ENCODE assay signal across 1 cellular context in genomic region chr17:61467416-61468262, GRCh38.
TF ChIP-seq lines count a peak whose summit lies in the region.

No MANE protein-coding gene starts in this region.

TF ChIP-seq in HepG2, 621 proteins besides CTCF, POLR2A, EP300 and RAD21 (continued from another document and continues in another):
- TF ChIP-seq USF2 (IDR thresholded peaks at IDR 0.05; ENCODE audit: low read depth, low read length) (no peak), USF2 (CRISPR knock-in tag; IDR thresholded peaks at IDR 0.05; ENCODE audit: borderline replicate concordance) (no peak), ZNF292 (CRISPR knock-in tag; IDR thresholded peaks at IDR 0.05; ENCODE audit: borderline replicate concordance, low read depth) (no peak), HIVEP1 (CRISPR knock-in tag; IDR thresholded peaks at IDR 0.05) (0 out of 2 replicates have a peak, but pooled peaks have one; percentile 31), SUZ12 (IDR thresholded peaks at IDR 0.05; ENCODE audit: low read depth, low read length) (no peak), ZNF296 (CRISPR knock-in tag; conservative IDR thresholded peaks at IDR 0.05) (no peak), ZNF329 (CRISPR knock-in tag; IDR thresholded peaks at IDR 0.05; ENCODE audit: low read depth) (no peak), ZKSCAN8 (CRISPR knock-in tag; IDR thresholded peaks at IDR 0.05; ENCODE audit: borderline replicate concordance) (no peak), ZNF234 (CRISPR knock-in tag; conservative IDR thresholded peaks at IDR 0.05) (no peak), ZSCAN30 (CRISPR knock-in tag; IDR thresholded peaks at IDR 0.05) (no peak), TMF1 (CRISPR knock-in tag; IDR thresholded peaks at IDR 0.05; ENCODE audit: low read depth) (no peak), NR2C2 (CRISPR knock-in tag; IDR thresholded peaks at IDR 0.05; ENCODE audit: borderline replicate concordance) (0 out of 2 replicates have a peak, but pooled peaks have one; percentile 8), SRSF9 (IDR thresholded peaks at IDR 0.05; ENCODE audit: borderline replicate concordance, insufficient read depth, low read depth, low read length, poor library complexity, severe bottlenecking) (no peak), ESRRA (CRISPR knock-in tag; IDR thresholded peaks at IDR 0.05; ENCODE audit: low read depth) (no peak), SSRP1 (CRISPR knock-in tag; IDR thresholded peaks at IDR 0.05) (no peak), GATAD1 (CRISPR knock-in tag; IDR thresholded peaks at IDR 0.05) (no peak), U2AF1 (optimal IDR thresholded peaks at IDR 0.05; ENCODE audit: low read depth, low read length) (no peak), NR0B2 (CRISPR knock-in tag; IDR thresholded peaks at IDR 0.05) (no peak), CREM (IDR thresholded peaks at IDR 0.05) (peak; percentile 8; the same call in 1 of the 2 replicates), CREM (CRISPR knock-in tag; IDR thresholded peaks at IDR 0.05) (no peak), HNRNPK (IDR thresholded peaks at IDR 0.05; ENCODE audit: low read depth, low read length, poor library complexity, severe bottlenecking) (no peak), FOXA3 (CRISPR knock-in tag; IDR thresholded peaks at IDR 0.05) (no peak), ZBED4 (CRISPR knock-in tag; IDR thresholded peaks at IDR 0.05; ENCODE audit: borderline replicate concordance) (no peak), ZNF451 (CRISPR knock-in tag; IDR thresholded peaks at IDR 0.05) (no peak), ZNF598 (CRISPR knock-in tag; IDR thresholded peaks at IDR 0.05; ENCODE audit: borderline replicate concordance) (0 out of 2 replicates have a peak, but pooled peaks have one; percentile 24), XRCC5 (optimal IDR thresholded peaks at IDR 0.05; ENCODE audit: low read length) (peak; percentile 74), HMG20A (CRISPR knock-in tag; IDR thresholded peaks at IDR 0.05; ENCODE audit: borderline replicate concordance) (no peak), ZNF724P (CRISPR knock-in tag; IDR thresholded peaks at IDR 0.05; ENCODE audit: borderline replicate concordance) (no peak), MTA1 (CRISPR knock-in tag; IDR thresholded peaks at IDR 0.05; ENCODE audit: borderline replicate concordance) (peak; percentile 31; the same call in 1 of the 2 replicates), FUBP1 (CRISPR knock-in tag; IDR thresholded peaks at IDR 0.05; ENCODE audit: borderline replicate concordance) (no peak), SPEN (CRISPR knock-in tag; IDR thresholded peaks at IDR 0.05; ENCODE audit: low read depth) (no peak), HNRNPL (IDR thresholded peaks at IDR 0.05; ENCODE audit: low read depth, low read length) (0 out of 2 replicates have a peak, but pooled peaks have one; percentile 36), STAG1 (CRISPR knock-in tag; IDR thresholded peaks at IDR 0.05) (no peak), RERE (CRISPR knock-in tag; IDR thresholded peaks at IDR 0.05; ENCODE audit: low read depth) (no peak), ZNF556 (CRISPR knock-in tag; IDR thresholded peaks at IDR 0.05; ENCODE audit: borderline replicate concordance) (no peak), ELF1 (CRISPR knock-in tag; IDR thresholded peaks at IDR 0.05) (no peak), IKZF5 (CRISPR knock-in tag; IDR thresholded peaks at IDR 0.05) (no peak), ERF (CRISPR knock-in tag; IDR thresholded peaks at IDR 0.05) (no peak), MTF2 (CRISPR knock-in tag; IDR thresholded peaks at IDR 0.05; ENCODE audit: borderline replicate concordance) (no peak), CHD2 (IDR thresholded peaks at IDR 0.05; ENCODE audit: low read depth, low read length) (no peak), YEATS2 (CRISPR knock-in tag; IDR thresholded peaks at IDR 0.05; ENCODE audit: borderline replicate concordance) (no peak), TGIF2 (CRISPR knock-in tag; IDR thresholded peaks at IDR 0.05) (no peak), JUND (CRISPR knock-in tag; IDR thresholded peaks at IDR 0.05) (no peak), ZNF354B (CRISPR knock-in tag; IDR thresholded peaks at IDR 0.05) (no peak), CCAR2 (optimal IDR thresholded peaks at IDR 0.05; ENCODE audit: low read depth, low read length) (no peak), ARID5B (CRISPR knock-in tag; IDR thresholded peaks at IDR 0.05) (no peak), ZNF746 (CRISPR knock-in tag; IDR thresholded peaks at IDR 0.05) (no peak), RORA (CRISPR knock-in tag; IDR thresholded peaks at IDR 0.05) (no peak), SNAPC5 (CRISPR knock-in tag; IDR thresholded peaks at IDR 0.05; ENCODE audit: borderline replicate concordance) (no peak), SRSF1 (optimal IDR thresholded peaks at IDR 0.05; ENCODE audit: low read depth, low read length) (no peak), ZNF263 (CRISPR knock-in tag; IDR thresholded peaks at IDR 0.05) (no peak)
